Comparison of ENCODE assay signal across 12 cellular contexts in the genomic region with DNA sequence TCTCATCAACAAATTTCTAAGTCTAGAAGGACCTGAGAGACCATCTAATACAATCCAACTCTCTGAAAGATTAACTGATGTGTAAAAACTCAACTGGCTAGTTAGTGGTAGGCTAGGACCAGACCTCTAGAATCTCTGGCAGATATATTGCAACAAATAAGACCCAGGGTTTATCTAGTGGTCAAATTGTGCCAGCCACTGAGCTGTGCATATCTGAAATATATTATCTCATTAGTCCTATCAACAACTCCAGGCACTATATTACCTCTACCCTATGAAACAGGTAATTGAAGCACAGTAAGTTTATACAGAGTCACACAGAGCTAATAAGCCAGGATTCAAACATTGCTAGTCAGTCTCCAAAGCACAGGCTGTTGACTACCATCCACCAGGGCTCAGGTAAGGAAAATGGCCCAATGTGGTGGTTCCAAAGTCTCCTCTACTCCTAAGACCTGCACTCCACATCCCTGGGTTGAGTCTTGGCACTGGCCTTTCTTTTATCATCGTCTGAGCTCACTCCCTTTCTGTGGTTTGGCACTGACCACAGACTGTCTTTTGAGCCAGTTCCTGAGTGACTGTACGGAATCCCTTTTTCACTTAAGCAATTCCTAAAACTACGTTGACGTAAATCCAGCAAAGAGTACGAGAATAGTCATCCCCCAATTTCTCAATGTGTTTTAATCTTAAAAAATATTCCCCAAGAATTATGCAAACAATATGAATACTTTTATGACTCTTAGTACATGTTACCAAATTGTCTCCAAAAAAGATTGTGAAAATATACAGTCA. TPM values are rescaled to one million over a fixed set of nuclear protein-coding genes. Genes with fewer than 3 reads are reported as not detected.
DNase-seq lines count a peak whose midpoint lies in the region; ATAC-seq, FAIRE-seq and TF ChIP-seq lines count a peak whose summit lies in the region.
"Had no signal": no experiment of that assay in that cellular context is flagged by ENCODE, and none has a peak within 500 bp of the region (broad histone marks: within the 10 kb centered on the region; RNA-seq: fewer than 3 reads in every experiment).

No MANE protein-coding gene starts in this region.

- FAIRE-seq in kidney (lab: Jason Lieb, UNC) = peak; percentile 50

- H3K9me3 ChIP-seq in kidney (ENCODE audit: control insufficient read depth in 1 of 2, low read length in 2 of 2) = no peaks in the 10 kb centered on the region
- H3K9me3 ChIP-seq: BLaER1 had no signal

- H3K4me3 ChIP-seq in astrocyte of the cerebellum (ENCODE audit: low read depth, low read length) (no peak overlapping the region), kidney (ENCODE audit: low read length in 2 of 2) (no peak overlapping the region)
- H3K4me3 ChIP-seq: BLaER1 had no signal

- no peaks in the 10 kb centered on the region for H3K36me3 ChIP-seq in kidney (ENCODE audit: control insufficient read depth in 1 of 2, insufficient read depth in 2 of 2, low read length in 2 of 2)
- H3K36me3 ChIP-seq: BLaER1 had no signal

- in situ Hi-C loops in astrocyte of the cerebellum (cut with HindIII; ENCODE audit: low sequenced_read_pairs) = no loop called here

- intact Hi-C loops in Right ventricle myocardium inferior (cut with DNase I) = no loop called here
- intact Hi-C loops in cardiac septum (cut with DNase I) = no loop called here
- intact Hi-C loops in kidney (cut with DNase I) = no loop called here

- DNase-seq in Right ventricle myocardium inferior (ENCODE audit: missing footprints) = no peak
- no peak for DNase-seq in cardiac septum (ENCODE audit: low spot score)
- DNase-seq in astrocyte of the cerebellum (ENCODE audit: low read depth) = peak; percentile 67
- DNase-seq in kidney = no peak
- DNase-seq in stimulated activated CD4-positive, alpha-beta T cell treated with anti-CD3 and anti-CD28 coated beads, Interleukin-2, amount 100 ng/mL, for 48 hours = no peak
- no peak for DNase-seq in NCI-H446 treated with DMSO at 0.1 percent for 48 hours (lab: John Stamatoyannopoulos, UW)
- DNase-seq in NCI-H146 (lab: John Stamatoyannopoulos, UW) = no peak
- DNase-seq: hippocampal formation, NCI-H524 had no signal

- TF ChIP-seq CTCF in astrocyte of the cerebellum (IDR thresholded peaks at IDR 0.05; ENCODE audit: low read depth, low read length, missing control alignments) (no peak), kidney (IDR thresholded peaks at IDR 0.05; ENCODE audit: borderline replicate concordance, extremely low read depth, insufficient read depth) (no peak)

- no peak overlapping the region for H3K27ac ChIP-seq in kidney (ENCODE audit: low read depth in 2 of 2, low read length in 2 of 2)
- H3K27ac ChIP-seq: BLaER1, parathyroid adenoma had no signal

- H3K9ac ChIP-seq in kidney (ENCODE audit: low read length in 2 of 2) = no peak overlapping the region
- H3K9ac ChIP-seq: BLaER1, parathyroid adenoma had no signal

- ATAC-seq in Right ventricle myocardium inferior = peak; percentile 96
- no peak for ATAC-seq in GM19324 (IDR thresholded peaks at IDR 0.05; ENCODE audit: low FRiP score, unreplicated experiment)

- H3K4me1 ChIP-seq in kidney (ENCODE audit: control insufficient read depth in 1 of 2, insufficient read depth in 1 of 2, low read depth in 1 of 2, low read length in 2 of 2) = no peaks in the 10 kb centered on the region
- H3K4me1 ChIP-seq: BLaER1, parathyroid adenoma had no signal

RNA-seq across cellular contexts. Expression of a gene that starts 11.9 kb away (rescaled TPM):
- total RNA-seq in Right ventricle myocardium inferior (8.4 TPM), cardiac septum (4.3 TPM), kidney (9.4 TPM)
- polyA plus RNA-seq in kidney (ENCODE audit: insufficient read depth, low read depth, low replicate concordance) = 2.1 TPM
